ENCODE assay signal across 1 cellular context in genomic region chr19:32406161-32407003, GRCh38.
TF ChIP-seq lines count a peak whose summit lies in the region.

No MANE protein-coding gene starts in this region.

TF ChIP-seq in GM23338, 12 proteins besides CTCF, POLR2A, EP300 and RAD21 (continued from another document):
- TF ChIP-seq ZNF462 (CRISPR knock-in tag; IDR thresholded peaks at IDR 0.05) (no peak), POLR2AphosphoS5 (IDR thresholded peaks at IDR 0.05; ENCODE audit: low read depth) (no peak), CREB1 (CRISPR knock-in tag; IDR thresholded peaks at IDR 0.05; ENCODE audit: low read depth) (no peak)
TF ChIP-seq in GM23338: peak in this region for 0.
